In genomic region chr9:91148306-91148705, GRCh38 we compare ENCODE assay signal across 15 cellular contexts.
DNase-seq lines count a peak whose midpoint lies in the region; ATAC-seq, FAIRE-seq and TF ChIP-seq lines count a peak whose summit lies in the region.
"Had no signal": no experiment of that assay in that cellular context is flagged by ENCODE, and none has a peak within 500 bp of the region (broad histone marks: within the 10 kb centered on the region; RNA-seq: fewer than 3 reads in every experiment).

No MANE protein-coding gene starts in this region.

- TF ChIP-seq EP300 in esophagus muscularis mucosa (IDR thresholded peaks at IDR 0.05) = no peak

- CTCF ChIA-PET in activated B cell treated with CpG ODN at 0.5 μM for 24 hours (lab: Charles Lee) = no interaction called here

- TF ChIP-seq CTCF in activated B cell treated with CpG ODN at 0.5 μM for 24 hours (IDR thresholded peaks at IDR 0.05) = no peak
- no peak for TF ChIP-seq CTCF in esophagus muscularis mucosa (IDR thresholded peaks at IDR 0.05)
- TF ChIP-seq CTCF in thyroid gland (IDR thresholded peaks at IDR 0.05) = no peak
- TF ChIP-seq CTCF in omental fat pad (IDR thresholded peaks at IDR 0.05) = no peak
- TF ChIP-seq CTCF in GM20000 (IDR thresholded peaks at IDR 0.05; ENCODE audit: extremely low read depth, missing control alignments) = no peak

- H3K27ac Mint-ChIP-seq in activated B cell treated with CpG ODN at 0.5 μM for 24 hours = peak overlapping the region; percentile 63
- H3K27ac Mint-ChIP-seq: type B pancreatic cell had no signal

- no peaks in the 10 kb centered on the region for H3K4me1 ChIP-seq in esophagus muscularis mucosa
- H3K4me1 ChIP-seq in thyroid gland = peaks cover 6 to 26% of the 10 kb centered on the region in 2 donors

- H3K9me3 ChIP-seq in esophagus muscularis mucosa (no peaks in the 10 kb centered on the region), thyroid gland (no peaks in the 10 kb centered on the region)

- peak; percentile 9 for FAIRE-seq in GM12892 (lab: Jason Lieb, UNC)

- WGBS in esophagus muscularis mucosa = 63% methylated on average over 3 of the region's 4 CpGs
- WGBS in thyroid gland, 2 donors = 66 to 81% methylated on average over 3 of the region's 4 CpGs

- H3K4me3 ChIP-seq in GM08714 (ENCODE audit: low read length) (peak overlapping the region; percentile 31; the same call in 1 of the 2 replicates), esophagus muscularis mucosa (no peak overlapping the region), thyroid gland (replicated peaks in 1 of 3) (no peak overlapping the region)

- no peak for TF ChIP-seq POLR2A in GM12892 (IDR thresholded peaks at IDR 0.05; ENCODE audit: low read depth, low read length)
- TF ChIP-seq POLR2A in esophagus muscularis mucosa (IDR thresholded peaks at IDR 0.05; ENCODE audit: low read depth) = no peak
- no peak for TF ChIP-seq POLR2A in thyroid gland (IDR thresholded peaks at IDR 0.05)

- POLR2A ChIA-PET in activated B cell treated with CpG ODN at 0.5 μM for 24 hours (lab: Charles Lee) = no interaction called here

- H3K9me3 Mint-ChIP-seq in activated B cell treated with CpG ODN at 0.5 μM for 24 hours = peaks cover 5% of the 10 kb centered on the region

- H3K27me3 Mint-ChIP-seq in activated B cell treated with CpG ODN at 0.5 μM for 24 hours = no peaks in the 10 kb centered on the region
- H3K27me3 Mint-ChIP-seq: type B pancreatic cell had no signal

- no peak overlapping the region for H3K27ac ChIP-seq in esophagus muscularis mucosa (replicated peaks in 1 of 4)
- H3K27ac ChIP-seq in thyroid gland = peak overlapping the region in 1 of 3 donors; percentile 70

- H3K4me1 Mint-ChIP-seq in activated B cell treated with CpG ODN at 0.5 μM for 24 hours = peaks cover 50% of the 10 kb centered on the region

- ATAC-seq in activated B cell treated with CpG ODN at 0.5 μM for 24 hours (ENCODE audit: low read depth) (no peak), HG03432 (IDR thresholded peaks at IDR 0.05; ENCODE audit: unreplicated experiment) (no peak), omental fat pad (ENCODE audit: low FRiP score) (no peak)

- H3K4me3 Mint-ChIP-seq in activated B cell treated with CpG ODN at 0.5 μM for 24 hours = peak overlapping the region; percentile 37
- H3K4me3 Mint-ChIP-seq: type B pancreatic cell had no signal

- no peaks in the 10 kb centered on the region for H3K36me3 ChIP-seq in esophagus muscularis mucosa
- H3K36me3 ChIP-seq in thyroid gland = no peaks in the 10 kb centered on the region

- H3K36me3 Mint-ChIP-seq in activated B cell treated with CpG ODN at 0.5 μM for 24 hours (ENCODE audit: low read depth) = no peaks in the 10 kb centered on the region
- H3K36me3 Mint-ChIP-seq: type B pancreatic cell had no signal

- DNase-seq in GM12892 (ENCODE audit: insufficient read length) (no peak), activated B cell treated with CpG ODN at 0.5 μM for 24 hours (no peak), esophagus muscularis mucosa (ENCODE audit: extremely low spot score) (peak; percentile 24), thyroid gland (no peak), omental fat pad (ENCODE audit: low spot score) (no peak), GM20000 (ENCODE audit: low spot score) (no peak)
- DNase-seq: aorta; hypothalamus; kidney glomerular epithelial cell; NCI-H1436 treated with DMSO at 0.1 percent for 48 hours; NCI-H2227 treated with DMSO at 0.1 percent for 48 hours; stimulated activated CD4-positive, alpha-beta T cell treated with anti-CD3 and anti-CD28 coated beads, Interleukin-12 subunit alpha, Interleukin-12 subunit beta, amount 100 ng/mL, for 4 hours had no signal

- H3K27me3 ChIP-seq in esophagus muscularis mucosa (no peaks in the 10 kb centered on the region), thyroid gland (no peaks in the 10 kb centered on the region)

- intact Hi-C loops in activated B cell treated with CpG ODN at 0.5 μM for 24 hours (cut with micrococcal nuclease) (loop anchor here (5.0 kb wide), 1 partner anchor 274 kb away; the partner anchor contains the start of gene NFIL3), esophagus muscularis mucosa (cut with DNase I) (no loop called here), thyroid gland (cut with DNase I) (no loop called here)
